Comparison of ENCODE assay signal across 1 cellular context in genomic region chr16:90057738-90058173, GRCh38.
TF ChIP-seq lines count a peak whose summit lies in the region.

No MANE protein-coding gene starts in this region.

TF ChIP-seq in K562, 482 proteins besides CTCF, POLR2A, EP300 and RAD21 (continued from another document and continues in another):
- TF ChIP-seq RREB1 (CRISPR knock-in tag; IDR thresholded peaks at IDR 0.05) (no peak), HNRNPLL (IDR thresholded peaks at IDR 0.05; ENCODE audit: low read depth, low read length, poor library complexity, severe bottlenecking) (no peak), ARNT (IDR thresholded peaks at IDR 0.05) (no peak), ARID1B (IDR thresholded peaks at IDR 0.05) (peak; percentile 68), ZNF324 (CRISPR knock-in tag; IDR thresholded peaks at IDR 0.05) (no peak), ATF2 (CRISPR knock-in tag; IDR thresholded peaks at IDR 0.05) (no peak), E2F4 (CRISPR knock-in tag; IDR thresholded peaks at IDR 0.05; ENCODE audit: low read depth) (no peak), RBM17 (IDR thresholded peaks at IDR 0.05; ENCODE audit: borderline replicate concordance, low read depth, low read length) (no peak), HOMEZ (CRISPR knock-in tag; IDR thresholded peaks at IDR 0.05) (no peak), KLF6 (CRISPR knock-in tag; IDR thresholded peaks at IDR 0.05; ENCODE audit: borderline replicate concordance) (no peak), NFE2 (IDR thresholded peaks at IDR 0.05; ENCODE audit: low read depth) (no peak), TARDBP (IDR thresholded peaks at IDR 0.05) (no peak), E2F3 (CRISPR knock-in tag; IDR thresholded peaks at IDR 0.05) (no peak), ZNF146 (CRISPR knock-in tag; IDR thresholded peaks at IDR 0.05; ENCODE audit: unreplicated experiment) (no peak), ZNF318 (IDR thresholded peaks at IDR 0.05; ENCODE audit: borderline replicate concordance in 1 of 2, low read depth in 1 of 2) (no peak), ZNF436 (CRISPR knock-in tag; IDR thresholded peaks at IDR 0.05) (no peak), SMARCA4 (IDR thresholded peaks at IDR 0.05) (peak; percentile 24; the same call in 1 of the 2 replicates), SP1 (CRISPR knock-in tag; IDR thresholded peaks at IDR 0.05) (no peak), MAZ (CRISPR knock-in tag; conservative IDR thresholded peaks at IDR 0.05 in 1 of 2, IDR thresholded peaks at IDR 0.05 in 1 of 2) (no peak), PHTF2 (CRISPR knock-in tag; IDR thresholded peaks at IDR 0.05) (no peak), FOXP1 (CRISPR knock-in tag; IDR thresholded peaks at IDR 0.05) (no peak), MITF (IDR thresholded peaks at IDR 0.05) (no peak), PHF8 (IDR thresholded peaks at IDR 0.05; ENCODE audit: borderline replicate concordance, low read length) (no peak), GABPA (tag; conservative IDR thresholded peaks at IDR 0.05; ENCODE audit: low read depth) (peak; percentile 84), TFAP4 (CRISPR knock-in tag; IDR thresholded peaks at IDR 0.05; ENCODE audit: borderline replicate concordance) (0 out of 2 replicates have a peak, but pooled peaks have one; percentile 11), NFXL1 (CRISPR knock-in tag; IDR thresholded peaks at IDR 0.05) (no peak), VEZF1 (CRISPR knock-in tag; IDR thresholded peaks at IDR 0.05) (peak; percentile 53; the same call in 1 of the 2 replicates), FOXA3 (CRISPR knock-in tag; conservative IDR thresholded peaks at IDR 0.05 in 1 of 2, IDR thresholded peaks at IDR 0.05 in 1 of 2) (no peak; a peak in 1 of 4 replicates), ZNF280A (IDR thresholded peaks at IDR 0.05; ENCODE audit: low read depth, partially characterized antibody) (no peak), SAP30 (IDR thresholded peaks at IDR 0.05; ENCODE audit: borderline replicate concordance, insufficient read depth, low read depth, low read length, poor library complexity, severe bottlenecking) (no peak), NELFE (IDR thresholded peaks at IDR 0.05; ENCODE audit: insufficient read depth, insufficient read length) (no peak), ATF7 (IDR thresholded peaks at IDR 0.05) (no peak; the same call in 1 of the 2 replicates), HNRNPUL1 (IDR thresholded peaks at IDR 0.05; ENCODE audit: low read length) (no peak)
